ENCODE assay signal across 1 cellular context in genomic region chr16:67593288-67593687, GRCh38.
TF ChIP-seq lines count a peak whose summit lies in the region.

No MANE protein-coding gene starts in this region.

TF ChIP-seq in HEK293, 187 proteins besides CTCF, POLR2A, EP300 and RAD21 (continued from another document):
- TF ChIP-seq PRDM6 (tag by site-specific recombination; IDR thresholded peaks at IDR 0.05), result peak; percentile 59; the same call in 1 of the 2 replicates
- TF ChIP-seq ZNF645 (tag by site-specific recombination; IDR thresholded peaks at IDR 0.05), result no peak
- no peak for TF ChIP-seq ZNF791 (tag by site-specific recombination; IDR thresholded peaks at IDR 0.05)
- no peak for TF ChIP-seq KLF17 (tag by site-specific recombination; IDR thresholded peaks at IDR 0.05)
- TF ChIP-seq MEIS1 (CRISPR knock-in tag; IDR thresholded peaks at IDR 0.05; ENCODE audit: borderline replicate concordance), result no peak
- no peak for TF ChIP-seq ZBTB7A (tag by site-specific recombination; IDR thresholded peaks at IDR 0.05; ENCODE audit: low read depth)
- no peak for TF ChIP-seq ZNF121 (tag by site-specific recombination; IDR thresholded peaks at IDR 0.05)
- TF ChIP-seq ZNF138 (tag by site-specific recombination; IDR thresholded peaks at IDR 0.05; ENCODE audit: borderline replicate concordance), result no peak
- TF ChIP-seq ZXDB (tag by site-specific recombination; IDR thresholded peaks at IDR 0.05), result no peak
- no peak for TF ChIP-seq ZNF529 (tag by site-specific recombination; IDR thresholded peaks at IDR 0.05; ENCODE audit: insufficient replicate concordance)
- TF ChIP-seq ZNF837 (tag by site-specific recombination; IDR thresholded peaks at IDR 0.05), result no peak
- TF ChIP-seq ZNF174 (tag by site-specific recombination; IDR thresholded peaks at IDR 0.05), result no peak
- TF ChIP-seq IKZF3 (tag by site-specific recombination; IDR thresholded peaks at IDR 0.05), result no peak
- TF ChIP-seq ZFP41 (tag by site-specific recombination; IDR thresholded peaks at IDR 0.05; ENCODE audit: borderline replicate concordance), result no peak
- TF ChIP-seq SCRT1 (tag by site-specific recombination; IDR thresholded peaks at IDR 0.05; ENCODE audit: borderline replicate concordance), result no peak
